Comparison of ENCODE assay signal across 8 cellular contexts in the genomic region with DNA sequence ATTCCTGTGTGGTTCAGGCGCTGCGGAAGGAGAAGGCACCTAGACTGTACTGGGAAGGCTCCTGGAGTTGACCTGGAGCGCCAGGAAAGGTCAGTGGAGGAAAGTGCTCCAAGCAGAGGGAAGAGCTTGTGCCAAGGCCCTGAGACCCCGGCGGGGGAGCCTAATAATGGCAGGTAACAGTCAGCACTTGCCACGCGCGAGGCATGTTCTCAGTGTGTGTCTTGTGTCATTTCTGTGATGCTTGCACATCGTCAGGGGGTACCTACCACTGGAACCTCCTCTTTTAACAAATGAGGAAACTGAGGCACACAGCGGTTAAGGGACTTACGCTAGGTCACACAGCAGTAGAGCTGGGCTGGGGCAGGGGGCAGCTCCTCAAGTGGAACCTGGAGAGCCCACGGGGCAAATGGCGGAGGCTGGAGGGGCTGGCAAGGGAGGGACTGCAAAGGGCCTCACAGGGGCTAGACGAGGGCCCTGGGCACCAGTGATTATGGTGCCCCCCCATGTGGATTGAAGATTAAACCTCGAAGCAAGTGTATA. TPM values are rescaled to one million over a fixed set of nuclear protein-coding genes. Genes with fewer than 3 reads are reported as not detected.
DNase-seq lines count a peak whose midpoint lies in the region; ATAC-seq and TF ChIP-seq lines count a peak whose summit lies in the region.

No MANE protein-coding gene starts in this region.

- 55 to 66% methylated on average over 15 of the region's 15 CpGs for WGBS in esophagus, 2 donors

- H3K4me3 ChIP-seq in Panc1 (ENCODE audit: low read depth in 2 of 2, low read length in 2 of 2), result peak overlapping the region; percentile 54 to 55
- peak overlapping the region; percentile 62 to 65 for H3K4me3 ChIP-seq in esophagus (ENCODE audit: low read depth in 1 of 2, low read length in 2 of 2)

- peak overlapping the region; percentile 29; the same call in 1 of the 2 replicates for H3K27ac ChIP-seq in Panc1 (ENCODE audit: low read length)
- no peak overlapping the region for H3K27ac ChIP-seq in esophagus (ENCODE audit: low read depth in 2 of 2, low read length in 1 of 2)

- H3K36me3 ChIP-seq in Panc1 (ENCODE audit: control insufficient read depth, insufficient read depth, low read length) (no peaks in the 10 kb centered on the region), esophagus (ENCODE audit: control insufficient read depth in 2 of 2, insufficient read depth in 2 of 2, low read length in 1 of 2) (no peaks in the 10 kb centered on the region)

- intact Hi-C loops in Panc1 (cut with micrococcal nuclease; ENCODE audit: unreplicated experiment), result no loop called here
- intact Hi-C loops in posterior vena cava (cut with DNase I), result no loop called here

- POLR2A ChIA-PET in Panc1 (lab: Charles Lee), result no interaction called here

- BruUV-seq in Panc1 (replicated peaks; lab: Mats Ljungman, UMichigan), result no TSS peak

- CTCF ChIA-PET in Panc1 (lab: Charles Lee), result no interaction called here

- H3K27me3 ChIP-seq in Panc1 (ENCODE audit: control insufficient read depth, insufficient read depth, low read length) (no peaks in the 10 kb centered on the region), esophagus (ENCODE audit: control insufficient read depth in 1 of 2, insufficient read depth in 2 of 2, low read length in 2 of 2) (no peaks in the 10 kb centered on the region)

- ATAC-seq in Panc1, result no peak

- in situ Hi-C loops in Panc1 (cut with HindIII; ENCODE audit: low pct_unique_long_range_greater_than_20kb, low sequenced_read_pairs), result no loop called here

- H3K4me1 ChIP-seq in Panc1 (ENCODE audit: control insufficient read depth, insufficient read depth, low read length) (no peaks in the 10 kb centered on the region), esophagus (ENCODE audit: control insufficient read depth in 2 of 2, insufficient read depth in 2 of 2, low read length in 1 of 2) (peaks cover 3 to 7% of the 10 kb centered on the region in 2 donors)

- no peaks in the 10 kb centered on the region for H3K9me3 ChIP-seq in Panc1 (ENCODE audit: control insufficient read depth, insufficient read depth, low read depth, low read length)
- H3K9me3 ChIP-seq in esophagus (ENCODE audit: control insufficient read depth in 2 of 2, insufficient read depth in 1 of 2, low read depth in 1 of 2, low read length in 1 of 2), result no peaks in the 10 kb centered on the region

- peak; percentile 7 for DNase-seq in GDM1 (lab: John Stamatoyannopoulos, UW)
- no peak for DNase-seq in Panc1 (ENCODE audit: low read depth, low spot score)
- peak; percentile 78 for DNase-seq in posterior vena cava (ENCODE audit: low spot score)
- DNase-seq in NCI-H1694 treated with DMSO at 0.1 percent for 48 hours (lab: John Stamatoyannopoulos, UW), result no peak
- no peak for DNase-seq in SIG-M5 (lab: John Stamatoyannopoulos, UW)
- DNase-seq in NCI-H345 treated with DMSO at 0.1 percent for 48 hours (lab: John Stamatoyannopoulos, UW; ENCODE audit: unreplicated experiment), result no peak
- DNase-seq in NCI-H774 (lab: John Stamatoyannopoulos, UW), result no peak

- no peak for TF ChIP-seq CTCF in Panc1 (IDR thresholded peaks at IDR 0.05)

RNA-seq across cellular contexts. Expression of gene BMP8B, which starts 1.0 kb away (rescaled TPM):
- 3.7 TPM for total RNA-seq in Panc1 (2021; ENCODE audit: unreplicated experiment)
- polyA plus RNA-seq in Panc1 (2012; ENCODE audit: insufficient read length), result 3.5 TPM
- under 1 TPM; 0.12 to 0.36 TPM for polyA plus RNA-seq in esophagus
- total RNA-seq in posterior vena cava, result under 1 TPM; 0.24 to 0.69 TPM

RNA-seq across cellular contexts. Expression of gene OXCT2, which starts 18.5 kb away (rescaled TPM):
- total RNA-seq in Panc1 (2021; ENCODE audit: unreplicated experiment) (1.9 TPM), posterior vena cava (1 to 10 TPM; 1.2 to 2.0 TPM)
- polyA plus RNA-seq in Panc1 (2012; ENCODE audit: insufficient read length), result 1.3 TPM
- polyA plus RNA-seq in esophagus, result under 1 TPM; 0.25 to 0.28 TPM

RNA-seq across cellular contexts. Expression of gene PPIE, which starts 51.0 kb away (rescaled TPM):
- total RNA-seq in Panc1 (2021; ENCODE audit: unreplicated experiment), result 53.0 TPM
- 67.5 TPM for polyA plus RNA-seq in Panc1 (2012; ENCODE audit: insufficient read length)
- 10 to 100 TPM; 24.7 to 41.3 TPM for polyA plus RNA-seq in esophagus
- 10 to 100 TPM; 29.0 to 45.9 TPM for total RNA-seq in posterior vena cava

Comparison
In these comparisons a context has a peak if more than half of its experiments do, and no peak if none do; other contexts are left out.
1. DNase-seq: peak in GDM1 (single experiment) and posterior vena cava (single experiment); none in Panc1 (single experiment), NCI-H1694 treated with DMSO at 0.1 percent for 48 hours (single experiment), SIG-M5 (single experiment), NCI-H345 treated with DMSO at 0.1 percent for 48 hours (single experiment) and NCI-H774 (single experiment).